ENCODE assay signal across 8 cellular contexts in genomic region chr11:96393753-96394348, GRCh38. TPM values are rescaled to one million over a fixed set of nuclear protein-coding genes. Genes with fewer than 3 reads are reported as not detected.
DNase-seq lines count a peak whose midpoint lies in the region; ATAC-seq and TF ChIP-seq lines count a peak whose summit lies in the region.

No MANE protein-coding gene starts in this region.

- no peaks in the 10 kb centered on the region for H3K27me3 ChIP-seq in heart right ventricle

- intact Hi-C loops in heart right ventricle (cut with DNase I) (loop anchor here in 8 of 10 donors (5.0 to 10.0 kb wide), 3 partner anchors 549 to 559 kb away; no protein-coding TSS in a partner anchor), cardiac septum (cut with DNase I) (loop anchor here (5.0 kb wide), 1 partner anchor 557 kb away; no protein-coding TSS in a partner anchor)

- H3K4me3 ChIP-seq in heart right ventricle (no peak overlapping the region), NB4 (ENCODE audit: low read depth, low read length) (no peak overlapping the region), astrocyte of the cerebellum (ENCODE audit: low read depth, low read length) (no peak overlapping the region)

- ATAC-seq in heart right ventricle = no peak
- no peak for ATAC-seq in HG02884 (IDR thresholded peaks at IDR 0.05; ENCODE audit: unreplicated experiment)
- no peak for ATAC-seq in HG02798 (IDR thresholded peaks at IDR 0.05; ENCODE audit: poor library complexity, unreplicated experiment)
- ATAC-seq in GM21367 (IDR thresholded peaks at IDR 0.05; ENCODE audit: unreplicated experiment) = no peak

- DNase-seq in heart right ventricle = no peak
- no peak for DNase-seq in cardiac septum (ENCODE audit: low spot score)
- peak; percentile 66 for DNase-seq in NB4 (ENCODE audit: low read depth)
- peak; percentile 15 for DNase-seq in astrocyte of the cerebellum (ENCODE audit: low read depth)
- DNase-seq in kidney glomerular epithelial cell (lab: John Stamatoyannopoulos, UW) = peak; percentile 45

- H3K36me3 ChIP-seq in heart right ventricle = no peaks in the 10 kb centered on the region

- H3K9me3 ChIP-seq in heart right ventricle = no peaks in the 10 kb centered on the region

- no peak for TF ChIP-seq POLR2A in NB4 (IDR thresholded peaks at IDR 0.05; ENCODE audit: extremely low read depth, insufficient read length)

- WGBS in heart right ventricle, 2 donors = 22 to 23% methylated on average over 1 of the region's 1 CpG

- no peak overlapping the region for H3K27ac ChIP-seq in heart right ventricle

- in situ Hi-C loops in astrocyte of the cerebellum (cut with HindIII; ENCODE audit: low sequenced_read_pairs) = loop anchor here (25.0 kb wide), 1 partner anchor 557 kb away; no protein-coding TSS in a partner anchor

- H3K4me1 ChIP-seq in heart right ventricle = peaks cover 0 to 26% (median 11%) of the 10 kb centered on the region in 9 donors

- TF ChIP-seq CTCF in heart right ventricle (IDR thresholded peaks at IDR 0.05) (peak; percentile 46 to 81 (median 68)), NB4 (IDR thresholded peaks at IDR 0.05; ENCODE audit: low read depth, low read length) (peak; percentile 62), astrocyte of the cerebellum (IDR thresholded peaks at IDR 0.05; ENCODE audit: low read depth, low read length, missing control alignments) (peak; percentile 57)

RNA-seq across cellular contexts. Expression of gene JRKL, which starts 4.0 kb away (rescaled TPM):
- total RNA-seq in heart right ventricle (1 to 10 TPM; 4.7 to 7.5 (median 6.1) TPM), cardiac septum (7.6 TPM)
- polyA plus RNA-seq in heart right ventricle = 1 to 10 TPM; 3.4 to 3.9 TPM

RNA-seq across cellular contexts. Expression of gene CCDC82, which starts 4.1 kb away (rescaled TPM):
- total RNA-seq in heart right ventricle = 10 to 100 TPM; 10.9 to 15.3 (median 13.1) TPM
- 10 to 100 TPM in 1 of 2 donors, 1 to 10 TPM in 1; 9.1 to 33.7 TPM for polyA plus RNA-seq in heart right ventricle
- total RNA-seq in cardiac septum = 16.4 TPM

RNA-seq across cellular contexts. Expression of gene MAML2, which starts 50.9 kb away (rescaled TPM):
- total RNA-seq in heart right ventricle (1 to 10 TPM; 2.9 to 6.1 (median 4.5) TPM), cardiac septum (4.8 TPM)
- polyA plus RNA-seq in heart right ventricle = 1 to 10 TPM; 1.3 to 1.9 TPM

Comparison
In these comparisons a context has a peak if more than half of its experiments do, and no peak if none do; other contexts are left out.
1. DNase-seq: peak in NB4 (single experiment), astrocyte of the cerebellum (single experiment) and kidney glomerular epithelial cell (single experiment); none in heart right ventricle (0 of 2) and cardiac septum (single experiment).
2. Peak in every context shown above with its lines, with median percentiles within 50 percentile points of each other: CTCF ChIP-seq.